ENCODE assay signal across 26 cellular contexts in genomic region chr22:40235418-40235817, GRCh38. TPM values are rescaled to one million over a fixed set of nuclear protein-coding genes. Genes with fewer than 3 reads are reported as not detected.
DNase-seq lines count a peak whose midpoint lies in the region; ATAC-seq, FAIRE-seq and TF ChIP-seq lines count a peak whose summit lies in the region.
"Had no signal": no experiment of that assay in that cellular context is flagged by ENCODE, and none has a peak within 500 bp of the region (broad histone marks: within the 10 kb centered on the region; RNA-seq: fewer than 3 reads in every experiment).

No MANE protein-coding gene starts in this region.

- peaks cover 69% of the 10 kb centered on the region for H3K4me1 Mint-ChIP-seq in activated T-cell treated with anti-CD3 and anti-CD28 coated beads, Interleukin-2, amount 50 U/mL, for 24 hours (ENCODE audit: low read depth)
- H3K4me1 Mint-ChIP-seq in astrocyte (ENCODE audit: low read depth, unreplicated experiment): peaks cover 32% of the 10 kb centered on the region
- H3K4me1 Mint-ChIP-seq in stimulated activated effector memory CD8-positive, alpha-beta T cell treated with anti-CD3 and anti-CD28 coated beads, Interleukin-12 subunit alpha, Interleukin-12 subunit beta, amount 100 ng/mL, for 72 hours: peaks cover 47% of the 10 kb centered on the region

- no peak overlapping the region for H3K4me2 ChIP-seq in astrocyte (ENCODE audit: low read length)

- no peak overlapping the region for H3K4me3 Mint-ChIP-seq in activated T-cell treated with anti-CD3 and anti-CD28 coated beads, Interleukin-2, amount 50 U/mL, for 24 hours
- H3K4me3 Mint-ChIP-seq in astrocyte (ENCODE audit: unreplicated experiment): no peak overlapping the region
- no peak overlapping the region for H3K4me3 Mint-ChIP-seq in stimulated activated effector memory CD8-positive, alpha-beta T cell treated with anti-CD3 and anti-CD28 coated beads, Interleukin-12 subunit alpha, Interleukin-12 subunit beta, amount 100 ng/mL, for 72 hours
- H3K4me3 Mint-ChIP-seq: activated B cell treated with CpG ODN at 0.5 μM for 24 hours; dendritic cell treated with granulocyte-macrophage colony-stimulating factor and Interleukin-4, amounts not matched to agents 40 ng/mL and 50 ng/mL, for 4 days; natural killer cell had no signal

- POLR2A ChIA-PET in HEK293 (lab: Yijun Ruan, JAX): interaction anchor here (0.6 kb wide), 1 partner anchor 8 kb away, joined by 6 read pairs; no protein-coding TSS in a partner anchor

- H2AFZ ChIP-seq in astrocyte (ENCODE audit: low read depth, low read length): no peak overlapping the region

- TF ChIP-seq POLR2A in stomach (IDR thresholded peaks at IDR 0.05): no peak

- H3K9me3 Mint-ChIP-seq in activated T-cell treated with anti-CD3 and anti-CD28 coated beads, Interleukin-2, amount 50 U/mL, for 24 hours: no peaks in the 10 kb centered on the region
- peaks cover 3% of the 10 kb centered on the region for H3K9me3 Mint-ChIP-seq in astrocyte (ENCODE audit: unreplicated experiment)
- no peaks in the 10 kb centered on the region for H3K9me3 Mint-ChIP-seq in stimulated activated effector memory CD8-positive, alpha-beta T cell treated with anti-CD3 and anti-CD28 coated beads, Interleukin-12 subunit alpha, Interleukin-12 subunit beta, amount 100 ng/mL, for 72 hours
- H3K9me3 Mint-ChIP-seq: activated B cell treated with CpG ODN at 0.5 μM for 24 hours; dendritic cell treated with granulocyte-macrophage colony-stimulating factor and Interleukin-4, amounts not matched to agents 40 ng/mL and 50 ng/mL, for 4 days; natural killer cell had no signal

- TF ChIP-seq CTCF in HEK293 (tag by site-specific recombination; IDR thresholded peaks at IDR 0.05) (no peak), astrocyte (IDR thresholded peaks at IDR 0.05; ENCODE audit: insufficient read depth, low read depth, low read length) (no peak), stomach (IDR thresholded peaks at IDR 0.05) (no peak)

- H3K9ac ChIP-seq in astrocyte (ENCODE audit: low read length): no peak overlapping the region

- H3K4me3 ChIP-seq in HEK293 (ENCODE audit: low read depth, low read length): no peak overlapping the region
- no peak overlapping the region for H3K4me3 ChIP-seq in astrocyte (ENCODE audit: insufficient read depth, low read depth, low read length)
- H3K4me3 ChIP-seq in stomach: no peak overlapping the region
- H3K4me3 ChIP-seq in MG63: no peak overlapping the region
- H3K4me3 ChIP-seq: cardiac muscle cell, pancreas had no signal

- H3K9me3 ChIP-seq in HEK293 (ENCODE audit: control insufficient read depth, insufficient read depth, low read depth, low read length): no peaks in the 10 kb centered on the region
- no peaks in the 10 kb centered on the region for H3K9me3 ChIP-seq in astrocyte (ENCODE audit: insufficient read depth, low read depth, low read length)
- no peaks in the 10 kb centered on the region for H3K9me3 ChIP-seq in stomach
- no peaks in the 10 kb centered on the region for H3K9me3 ChIP-seq in MG63
- H3K9me3 ChIP-seq: pancreas had no signal

- intact Hi-C loops in stomach (cut with DNase I; ENCODE audit: low total_unique reads): no loop called here

- FAIRE-seq in astrocyte (lab: Jason Lieb, UNC): no peak
- FAIRE-seq: pancreas had no signal

- H3K36me3 ChIP-seq in HEK293 (ENCODE audit: control insufficient read depth in 2 of 2, insufficient read depth in 1 of 2, low read length in 2 of 2) (peaks cover 0 to 8% of the 10 kb centered on the region in 2 experiments; a peak in 1 of 3 replicates), astrocyte (ENCODE audit: insufficient read depth, low read length) (no peaks in the 10 kb centered on the region), stomach (peaks cover 0 to 23% (median 17%) of the 10 kb centered on the region in 4 donors), MG63 (peaks cover 2% of the 10 kb centered on the region; the same call in 1 of the 2 replicates)
- H3K36me3 ChIP-seq: cardiac muscle cell, pancreas had no signal

- peaks cover 34% of the 10 kb centered on the region for H3K36me3 Mint-ChIP-seq in activated T-cell treated with anti-CD3 and anti-CD28 coated beads, Interleukin-2, amount 50 U/mL, for 24 hours (ENCODE audit: low read depth)
- peaks cover 12% of the 10 kb centered on the region for H3K36me3 Mint-ChIP-seq in astrocyte (ENCODE audit: low read depth, unreplicated experiment)
- peaks cover 22% of the 10 kb centered on the region for H3K36me3 Mint-ChIP-seq in stimulated activated effector memory CD8-positive, alpha-beta T cell treated with anti-CD3 and anti-CD28 coated beads, Interleukin-12 subunit alpha, Interleukin-12 subunit beta, amount 100 ng/mL, for 72 hours
- H3K36me3 Mint-ChIP-seq: natural killer cell had no signal

- WGBS in stomach, 5 donors: 46 to 80% (median 63%) methylated on average over 4 of the region's 4 CpGs

- peaks cover 13% of the 10 kb centered on the region for H3K4me1 ChIP-seq in HEK293 (ENCODE audit: control insufficient read depth, insufficient read depth, low read length)
- H3K4me1 ChIP-seq in astrocyte (ENCODE audit: insufficient read depth, low read length): peaks cover 19% of the 10 kb centered on the region
- peaks cover 26 to 47% (median 37%) of the 10 kb centered on the region in 4 donors for H3K4me1 ChIP-seq in stomach

- no peak for ATAC-seq in stimulated activated effector memory CD8-positive, alpha-beta T cell treated with anti-CD3 and anti-CD28 coated beads, Interleukin-12 subunit alpha, Interleukin-12 subunit beta, amount 100 ng/mL, for 72 hours
- ATAC-seq: pancreas, Right ventricle myocardium inferior, sciatic nerve had no signal

- H3K27ac ChIP-seq in HEK293 (ENCODE audit: extremely low read depth, low read depth, low read length) (no peak overlapping the region), astrocyte (ENCODE audit: low read depth, low read length) (no peak overlapping the region), stomach (no peak overlapping the region)
- H3K27ac ChIP-seq: cardiac muscle cell, pancreas had no signal

- no peak for DNase-seq in activated T-cell treated with anti-CD3 and anti-CD28 coated beads, Interleukin-2, amount 50 U/mL, for 24 hours
- DNase-seq in activated T-cell treated with anti-CD3 and anti-CD28 coated beads, Interleukin-2, amount 50 U/mL, for 48 hours: no peak
- peak; percentile 58 for DNase-seq in astrocyte (ENCODE audit: low read depth)
- DNase-seq in stimulated activated effector memory CD8-positive, alpha-beta T cell treated with anti-CD3 and anti-CD28 coated beads, Interleukin-12 subunit alpha, Interleukin-12 subunit beta, amount 100 ng/mL, for 72 hours (ENCODE audit: low spot score in 2 of 2): no peak
- DNase-seq in stomach: no peak
- no peak for DNase-seq in cerebellum (ENCODE audit: low spot score)
- DNase-seq in MG63: no peak
- DNase-seq: activated B cell treated with CpG ODN at 0.5 μM for 24 hours; activated CD4-positive, alpha-beta T cell treated with anti-CD3 and anti-CD28 coated beads, Interleukin-2, amount 50 U/mL, for 4 hours; activated gamma-delta T cell treated with Interleukin-2 at 50 U/mL for 16 hours; amniotic stem cell; CD4-positive, alpha-beta memory T cell; Kasumi-1; mesenchymal stem cell; natural killer cell; NCI-H526 treated with DMSO at 0.1 percent for 48 hours; pancreas; stimulated activated CD4-positive, alpha-beta T cell treated with anti-CD3 and anti-CD28 coated beads, Interleukin-15, amount 100 ng/mL, for 24 hours; stimulated activated CD8-positive, alpha-beta memory T cell treated with anti-CD3 and anti-CD28 coated beads, Interleukin-4, amount 100 ng/mL, for 48 hours; substantia nigra; T1000 had no signal

- no peak for TF ChIP-seq EP300 in stomach (IDR thresholded peaks at IDR 0.05)

- H3K27ac Mint-ChIP-seq in activated T-cell treated with anti-CD3 and anti-CD28 coated beads, Interleukin-2, amount 50 U/mL, for 24 hours: peak overlapping the region; percentile 51
- no peak overlapping the region for H3K27ac Mint-ChIP-seq in astrocyte (ENCODE audit: unreplicated experiment)
- H3K27ac Mint-ChIP-seq in stimulated activated effector memory CD8-positive, alpha-beta T cell treated with anti-CD3 and anti-CD28 coated beads, Interleukin-12 subunit alpha, Interleukin-12 subunit beta, amount 100 ng/mL, for 72 hours: peak overlapping the region; percentile 17
- H3K27ac Mint-ChIP-seq: dendritic cell treated with granulocyte-macrophage colony-stimulating factor and Interleukin-4, amounts not matched to agents 40 ng/mL and 50 ng/mL, for 4 days had no signal

- no peaks in the 10 kb centered on the region for H3K27me3 ChIP-seq in astrocyte (ENCODE audit: insufficient read depth, low read length)
- H3K27me3 ChIP-seq in stomach: no peaks in the 10 kb centered on the region
- H3K27me3 ChIP-seq in MG63: no peaks in the 10 kb centered on the region
- H3K27me3 ChIP-seq: cardiac muscle cell, pancreas had no signal

- H3K79me2 ChIP-seq in astrocyte (ENCODE audit: insufficient read depth, low read length): peaks cover 79% of the 10 kb centered on the region

- H3K27me3 Mint-ChIP-seq in activated T-cell treated with anti-CD3 and anti-CD28 coated beads, Interleukin-2, amount 50 U/mL, for 24 hours: no peaks in the 10 kb centered on the region
- no peaks in the 10 kb centered on the region for H3K27me3 Mint-ChIP-seq in astrocyte (ENCODE audit: low read depth, unreplicated experiment)
- H3K27me3 Mint-ChIP-seq: activated B cell treated with CpG ODN at 0.5 μM for 24 hours; CD4-positive, alpha-beta memory T cell; dendritic cell treated with granulocyte-macrophage colony-stimulating factor and Interleukin-4, amounts not matched to agents 40 ng/mL and 50 ng/mL, for 4 days had no signal

- CTCF ChIA-PET in HEK293 (lab: Yijun Ruan, JAX): no interaction called here

- H4K20me1 ChIP-seq in astrocyte (ENCODE audit: insufficient read depth, low read length): peaks cover 76% of the 10 kb centered on the region

TF ChIP-seq in HEK293, 187 proteins besides CTCF, POLR2A, EP300 and RAD21 (continues in another document):
- no peak for TF ChIP-seq OVOL3 (tag by site-specific recombination; IDR thresholded peaks at IDR 0.05)
- TF ChIP-seq IKZF3 (tag by site-specific recombination; IDR thresholded peaks at IDR 0.05): 0 out of 2 replicates have a peak, but pooled peaks have one; percentile 17
- no peak for TF ChIP-seq ZNF645 (tag by site-specific recombination; IDR thresholded peaks at IDR 0.05)
- no peak for TF ChIP-seq ZNF621 (tag by site-specific recombination; IDR thresholded peaks at IDR 0.05)
- no peak for TF ChIP-seq ZNF211 (tag by site-specific recombination; IDR thresholded peaks at IDR 0.05; ENCODE audit: low read depth)

RNA-seq across cellular contexts. Expression of gene TNRC6B, which starts 57.7 kb away (rescaled TPM):
- total RNA-seq in astrocyte (45.2 and 51.2 TPM in 2 replicates), stomach (100 to 1,000 TPM in 1 of 5 donors, 10 to 100 TPM in 4; 13.6 to 316 (median 47.9) TPM), cerebellum (70.7 TPM)
- polyA plus RNA-seq in stomach: 1 to 10 TPM in 1 of 3 donors, under 1 TPM in 2; 0.88 to 5.8 (median 0.92) TPM
- 4.2 and 5.1 TPM in 2 replicates for total RNA-seq in MG63 (2014; rRNA removed; shearing (Covaris generic); ENCODE audit: low replicate concordance)
